In genomic region chr7:95324396-95324795, GRCh38 we compare ENCODE assay signal across 1 cellular context.
TF ChIP-seq lines count a peak whose summit lies in the region.

PON1 (minus strand) TSS chr7:95324532; CDS start chr7:95324475, 57 bp downstream.

TF ChIP-seq in GM23338, 12 proteins besides CTCF, POLR2A, EP300 and RAD21 (continued from another document):
- TF ChIP-seq ZNF462 (CRISPR knock-in tag; IDR thresholded peaks at IDR 0.05) (no peak), EZH2phosphoT487 (IDR thresholded peaks at IDR 0.05; ENCODE audit: unreplicated experiment) (no peak), ETS1 (IDR thresholded peaks at IDR 0.05) (no peak), ZNF114 (CRISPR knock-in tag; IDR thresholded peaks at IDR 0.05) (no peak), ZNF331 (CRISPR knock-in tag; IDR thresholded peaks at IDR 0.05; ENCODE audit: low read depth) (no peak), REST (IDR thresholded peaks at IDR 0.05; ENCODE audit: unreplicated experiment) (no peak), JUNB (IDR thresholded peaks at IDR 0.05; ENCODE audit: unreplicated experiment) (no peak), NANOG (IDR thresholded peaks at IDR 0.05; ENCODE audit: borderline replicate concordance) (no peak), EZH2 (IDR thresholded peaks at IDR 0.05; ENCODE audit: low read depth, unreplicated experiment) (no peak), CREB1 (CRISPR knock-in tag; IDR thresholded peaks at IDR 0.05; ENCODE audit: low read depth) (no peak), STAT1 (IDR thresholded peaks at IDR 0.05; ENCODE audit: unreplicated experiment) (no peak)
